ENCODE assay signal across 1 cellular context in genomic region chr14:100065161-100065871, GRCh38.
TF ChIP-seq lines count a peak whose summit lies in the region.

Gene EVL (plus strand): TSS chr14:100065422. CDS start chr14:100065501, 79 bp downstream.

TF ChIP-seq in H1, 55 proteins besides CTCF, POLR2A, EP300 and RAD21:
- TF ChIP-seq FOSL1 (IDR thresholded peaks at IDR 0.05; ENCODE audit: insufficient read depth, low read depth, low read length) = no peak
- no peak for TF ChIP-seq JUN (IDR thresholded peaks at IDR 0.05; ENCODE audit: low read depth, low read length)
- TF ChIP-seq BRCA1 (IDR thresholded peaks at IDR 0.05; ENCODE audit: low read depth, low read length) = no peak
- TF ChIP-seq RBBP5 (IDR thresholded peaks at IDR 0.05; ENCODE audit: borderline replicate concordance, low read depth, low read length) = no peak
- no peak for TF ChIP-seq SUZ12 (IDR thresholded peaks at IDR 0.05; ENCODE audit: low read length)
- no peak for TF ChIP-seq EGR1 (IDR thresholded peaks at IDR 0.05; ENCODE audit: borderline replicate concordance, low read depth, low read length)
- TF ChIP-seq SP1 (IDR thresholded peaks at IDR 0.05; ENCODE audit: low read depth, low read length) = no peak
- no peak for TF ChIP-seq ASH2L (IDR thresholded peaks at IDR 0.05; ENCODE audit: low read length)
- TF ChIP-seq HDAC2 (IDR thresholded peaks at IDR 0.05; ENCODE audit: borderline replicate concordance in 1 of 2, low read depth in 2 of 2, low read length in 2 of 2) = no peak
- TF ChIP-seq NANOG (IDR thresholded peaks at IDR 0.05; ENCODE audit: insufficient read depth, low read depth, low read length, poor library complexity, severe bottlenecking) = no peak
- TF ChIP-seq SP2 (IDR thresholded peaks at IDR 0.05; ENCODE audit: low read length) = no peak
- TF ChIP-seq CHD1 (IDR thresholded peaks at IDR 0.05; ENCODE audit: low read depth, low read length) = no peak
- TF ChIP-seq MAX (IDR thresholded peaks at IDR 0.05) = no peak
- TF ChIP-seq BACH1 (IDR thresholded peaks at IDR 0.05; ENCODE audit: low read length) = no peak
- no peak for TF ChIP-seq POLR2AphosphoS5 (IDR thresholded peaks at IDR 0.05; ENCODE audit: low read depth, low read length)
- TF ChIP-seq SIX5 (IDR thresholded peaks at IDR 0.05; ENCODE audit: low read depth, low read length) = no peak
- no peak for TF ChIP-seq CTBP2 (IDR thresholded peaks at IDR 0.05; ENCODE audit: borderline replicate concordance, insufficient read depth, insufficient read length, low read length)
